In genomic region chr1:30758785-30759380, GRCh38 we compare ENCODE assay signal across 10 cellular contexts. TPM values are rescaled to one million over a fixed set of nuclear protein-coding genes. Genes with fewer than 3 reads are reported as not detected.
DNase-seq lines count a peak whose midpoint lies in the region; ATAC-seq and TF ChIP-seq lines count a peak whose summit lies in the region.
"Had no signal": no experiment of that assay in that cellular context is flagged by ENCODE, and none has a peak within 500 bp of the region (broad histone marks: within the 10 kb centered on the region; RNA-seq: fewer than 3 reads in every experiment).

No MANE protein-coding gene starts in this region.

- POLR2A ChIA-PET in CD8-positive, alpha-beta T cell (lab: Charles Lee), result interaction anchor here (5.4 to 14.7 kb wide), 3 partner anchors 15 to 40 kb away, joined by 37 to 326 read pairs (median 101); partner anchors contain the start of gene MATN1

- peak overlapping the region; percentile 0 for H3K27ac ChIP-seq in CD8-positive, alpha-beta T cell (ENCODE audit: low read depth, low read length)
- peak overlapping the region; percentile 90 for H3K27ac ChIP-seq in SJCRH30

- no peaks in the 10 kb centered on the region for H3K27me3 ChIP-seq in CD8-positive, alpha-beta T cell (ENCODE audit: insufficient read depth, low read length)
- no peaks in the 10 kb centered on the region for H3K27me3 ChIP-seq in SJCRH30

- peak; percentile 40 for TF ChIP-seq POLR2A in erythroblast (IDR thresholded peaks at IDR 0.05; ENCODE audit: low read length)

- peak overlapping the region; percentile 66 for H3K4me3 Mint-ChIP-seq in CD8-positive, alpha-beta T cell
- H3K4me3 Mint-ChIP-seq in glutamatergic neuron (ENCODE audit: unreplicated experiment), result no peak overlapping the region

- H3K36me3 Mint-ChIP-seq in CD8-positive, alpha-beta T cell, result peaks cover 24% of the 10 kb centered on the region
- no peaks in the 10 kb centered on the region for H3K36me3 Mint-ChIP-seq in glutamatergic neuron (ENCODE audit: unreplicated experiment)

- H3K9me3 ChIP-seq in CD8-positive, alpha-beta T cell (ENCODE audit: low read length), result no peaks in the 10 kb centered on the region
- H3K9me3 ChIP-seq in SJCRH30 (replicated peaks), result no peaks in the 10 kb centered on the region

- peak overlapping the region; percentile 4 for H3K4me3 ChIP-seq in CD8-positive, alpha-beta T cell (ENCODE audit: low read depth, low read length)
- no peak overlapping the region for H3K4me3 ChIP-seq in SJCRH30

- peaks cover 68% of the 10 kb centered on the region for H3K4me1 ChIP-seq in CD8-positive, alpha-beta T cell (ENCODE audit: insufficient read depth, low read length)
- peaks cover 92% of the 10 kb centered on the region for H3K4me1 ChIP-seq in SJCRH30

- H3K36me3 ChIP-seq in CD8-positive, alpha-beta T cell (ENCODE audit: insufficient read depth, low read length), result no peaks in the 10 kb centered on the region
- no peaks in the 10 kb centered on the region for H3K36me3 ChIP-seq in SJCRH30

- intact Hi-C loops in CD8-positive, alpha-beta T cell (cut with DNase I, micrococcal nuclease), result loop anchor here (1.0 to 10.0 kb wide), 4 partner anchors 16 to 1176 kb away; partner anchors contain the start of genes PEF1 (in 1 of the 2), PTP4A2 (in 1 of the 2) and PUM1 (in 1 of the 2)
- intact Hi-C loops in Right ventricle myocardium inferior (cut with DNase I), result no loop called here

- peaks cover 86% of the 10 kb centered on the region for H3K4me1 Mint-ChIP-seq in CD8-positive, alpha-beta T cell (ENCODE audit: low read depth)
- peaks cover 32% of the 10 kb centered on the region for H3K4me1 Mint-ChIP-seq in glutamatergic neuron (ENCODE audit: low read depth, unreplicated experiment)

- no peaks in the 10 kb centered on the region for H3K27me3 Mint-ChIP-seq in CD8-positive, alpha-beta T cell (ENCODE audit: low read depth)
- peaks cover 7% of the 10 kb centered on the region for H3K27me3 Mint-ChIP-seq in glutamatergic neuron (ENCODE audit: unreplicated experiment)

- H3K27ac Mint-ChIP-seq in CD8-positive, alpha-beta T cell, result peak overlapping the region; percentile 99
- no peak overlapping the region for H3K27ac Mint-ChIP-seq in glutamatergic neuron (ENCODE audit: unreplicated experiment)

- no peaks in the 10 kb centered on the region for H3K9me3 Mint-ChIP-seq in CD8-positive, alpha-beta T cell
- peaks cover 1% of the 10 kb centered on the region for H3K9me3 Mint-ChIP-seq in glutamatergic neuron (ENCODE audit: unreplicated experiment)

- DNase-seq in CD8-positive, alpha-beta T cell, result no peak
- peak; percentile 69 for DNase-seq in GM20000 (ENCODE audit: low spot score)
- DNase-seq in SJCRH30, result peak; percentile 80 to 94
- DNase-seq in erythroblast (lab: John Stamatoyannopoulos, UW), result peak; percentile 72 to 86
- DNase-seq in Right ventricle myocardium inferior (ENCODE audit: missing footprints), result no peak
- no peak for DNase-seq in glutamatergic neuron
- DNase-seq: NCI-H1105 had no signal

- CTCF ChIA-PET in CD8-positive, alpha-beta T cell (lab: Charles Lee), result interaction anchor here (0.6 to 27.7 kb wide), 6 partner anchors 10 to 203 kb away, joined by 3 to 338 read pairs (median 49); no protein-coding TSS in a partner anchor

- no peak for ATAC-seq in CD8-positive, alpha-beta T cell
- ATAC-seq in GM19467 (IDR thresholded peaks at IDR 0.05; ENCODE audit: unreplicated experiment), result no peak
- no peak for ATAC-seq in Right ventricle myocardium inferior
- ATAC-seq in GM19452 (IDR thresholded peaks at IDR 0.05; ENCODE audit: unreplicated experiment), result no peak

- no peak for TF ChIP-seq CTCF in CD8-positive, alpha-beta T cell (IDR thresholded peaks at IDR 0.05)
- TF ChIP-seq CTCF in GM20000 (IDR thresholded peaks at IDR 0.05; ENCODE audit: extremely low read depth, missing control alignments) (no peak), glutamatergic neuron (IDR thresholded peaks at IDR 0.05; ENCODE audit: partially characterized antibody, unreplicated experiment) (no peak)

RNA-seq across cellular contexts. Expression of gene LAPTM5, which starts 1.3 kb away (rescaled TPM):
- 100 to 1,000 TPM; 629 to 653 TPM for total RNA-seq in CD8-positive, alpha-beta T cell
- 31.5 and 34.9 TPM in 2 replicates for total RNA-seq in SJCRH30 (2014; rRNA removed; shearing (Covaris generic))
- total RNA-seq in Right ventricle myocardium inferior (31.5 TPM), glutamatergic neuron (ENCODE audit: unreplicated experiment) (0.56 TPM)

RNA-seq across cellular contexts. Expression of gene MATN1, which starts 35.5 kb away (rescaled TPM):
- 1 to 10 TPM; 6.6 to 7.4 TPM for total RNA-seq in CD8-positive, alpha-beta T cell
- 0.47 and 0.89 TPM in 2 replicates for total RNA-seq in SJCRH30 (2014; rRNA removed; shearing (Covaris generic))
- not detected for total RNA-seq in Right ventricle myocardium inferior
- 0.22 TPM for total RNA-seq in glutamatergic neuron (ENCODE audit: unreplicated experiment)
- total RNA-seq: epithelial cell of proximal tubule had no signal

Comparison
In these comparisons a context has a peak if more than half of its experiments do, and no peak if none do; other contexts are left out.
1. DNase-seq: peak in GM20000 (single experiment), SJCRH30 (2 of 2) and erythroblast (2 of 2); none in CD8-positive, alpha-beta T cell (0 of 7), Right ventricle myocardium inferior (single experiment) and glutamatergic neuron (single experiment).
2. RNA of gene LAPTM5, which starts 1.3 kb away (total RNA-seq): 629 to 653 TPM in CD8-positive, alpha-beta T cell, 31.5 to 34.9 TPM in SJCRH30 and 31.5 TPM in Right ventricle myocardium inferior (single experiment); 0.56 TPM in glutamatergic neuron (single experiment); every median in the first group is over 10 times any median in the second.